2 cellular contexts compared by ENCODE assay signal in the genomic region with DNA sequence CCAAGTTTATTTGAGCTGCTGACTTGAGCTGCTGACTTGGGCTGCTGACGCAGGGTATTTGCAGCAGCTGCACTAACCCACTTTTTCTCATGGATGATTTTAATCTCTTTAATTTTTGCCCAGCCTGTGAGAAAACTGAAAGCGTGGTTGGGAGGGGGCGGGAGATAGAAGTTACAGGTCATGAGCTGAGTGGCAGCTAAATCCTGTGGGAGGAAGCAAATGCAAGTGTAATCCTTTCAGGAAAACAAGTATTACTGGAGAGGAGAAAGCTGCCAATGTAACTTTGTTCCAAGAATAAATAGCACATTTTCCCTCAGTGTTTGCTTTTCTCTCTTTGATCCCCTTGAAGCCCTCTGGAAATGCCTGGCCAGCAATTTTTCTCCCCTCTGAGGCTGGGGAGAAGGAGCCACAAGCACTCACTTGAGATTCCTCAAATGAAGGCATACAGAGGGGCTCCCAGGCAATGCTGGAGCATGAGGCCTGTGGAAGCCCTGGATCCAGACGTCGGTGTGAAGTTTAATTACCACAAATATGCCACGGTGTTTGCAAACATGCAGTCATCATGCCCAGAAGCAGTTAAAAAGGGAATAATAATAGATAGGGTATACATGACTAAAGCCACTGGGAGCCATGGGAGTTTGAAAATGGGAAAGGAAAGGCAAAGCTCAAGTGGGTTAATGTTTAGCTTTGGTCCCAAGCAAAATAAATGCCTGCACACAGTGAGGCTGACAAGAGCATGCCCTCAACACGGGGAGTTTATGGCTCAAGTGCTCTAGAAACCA.
TF ChIP-seq lines count a peak whose summit lies in the region.

No MANE protein-coding gene starts in this region.

TF ChIP-seq in GM23338, 12 proteins besides CTCF, POLR2A, EP300 and RAD21:
- TF ChIP-seq STAT1 (IDR thresholded peaks at IDR 0.05; ENCODE audit: unreplicated experiment), result no peak
- TF ChIP-seq, protein P1, sequence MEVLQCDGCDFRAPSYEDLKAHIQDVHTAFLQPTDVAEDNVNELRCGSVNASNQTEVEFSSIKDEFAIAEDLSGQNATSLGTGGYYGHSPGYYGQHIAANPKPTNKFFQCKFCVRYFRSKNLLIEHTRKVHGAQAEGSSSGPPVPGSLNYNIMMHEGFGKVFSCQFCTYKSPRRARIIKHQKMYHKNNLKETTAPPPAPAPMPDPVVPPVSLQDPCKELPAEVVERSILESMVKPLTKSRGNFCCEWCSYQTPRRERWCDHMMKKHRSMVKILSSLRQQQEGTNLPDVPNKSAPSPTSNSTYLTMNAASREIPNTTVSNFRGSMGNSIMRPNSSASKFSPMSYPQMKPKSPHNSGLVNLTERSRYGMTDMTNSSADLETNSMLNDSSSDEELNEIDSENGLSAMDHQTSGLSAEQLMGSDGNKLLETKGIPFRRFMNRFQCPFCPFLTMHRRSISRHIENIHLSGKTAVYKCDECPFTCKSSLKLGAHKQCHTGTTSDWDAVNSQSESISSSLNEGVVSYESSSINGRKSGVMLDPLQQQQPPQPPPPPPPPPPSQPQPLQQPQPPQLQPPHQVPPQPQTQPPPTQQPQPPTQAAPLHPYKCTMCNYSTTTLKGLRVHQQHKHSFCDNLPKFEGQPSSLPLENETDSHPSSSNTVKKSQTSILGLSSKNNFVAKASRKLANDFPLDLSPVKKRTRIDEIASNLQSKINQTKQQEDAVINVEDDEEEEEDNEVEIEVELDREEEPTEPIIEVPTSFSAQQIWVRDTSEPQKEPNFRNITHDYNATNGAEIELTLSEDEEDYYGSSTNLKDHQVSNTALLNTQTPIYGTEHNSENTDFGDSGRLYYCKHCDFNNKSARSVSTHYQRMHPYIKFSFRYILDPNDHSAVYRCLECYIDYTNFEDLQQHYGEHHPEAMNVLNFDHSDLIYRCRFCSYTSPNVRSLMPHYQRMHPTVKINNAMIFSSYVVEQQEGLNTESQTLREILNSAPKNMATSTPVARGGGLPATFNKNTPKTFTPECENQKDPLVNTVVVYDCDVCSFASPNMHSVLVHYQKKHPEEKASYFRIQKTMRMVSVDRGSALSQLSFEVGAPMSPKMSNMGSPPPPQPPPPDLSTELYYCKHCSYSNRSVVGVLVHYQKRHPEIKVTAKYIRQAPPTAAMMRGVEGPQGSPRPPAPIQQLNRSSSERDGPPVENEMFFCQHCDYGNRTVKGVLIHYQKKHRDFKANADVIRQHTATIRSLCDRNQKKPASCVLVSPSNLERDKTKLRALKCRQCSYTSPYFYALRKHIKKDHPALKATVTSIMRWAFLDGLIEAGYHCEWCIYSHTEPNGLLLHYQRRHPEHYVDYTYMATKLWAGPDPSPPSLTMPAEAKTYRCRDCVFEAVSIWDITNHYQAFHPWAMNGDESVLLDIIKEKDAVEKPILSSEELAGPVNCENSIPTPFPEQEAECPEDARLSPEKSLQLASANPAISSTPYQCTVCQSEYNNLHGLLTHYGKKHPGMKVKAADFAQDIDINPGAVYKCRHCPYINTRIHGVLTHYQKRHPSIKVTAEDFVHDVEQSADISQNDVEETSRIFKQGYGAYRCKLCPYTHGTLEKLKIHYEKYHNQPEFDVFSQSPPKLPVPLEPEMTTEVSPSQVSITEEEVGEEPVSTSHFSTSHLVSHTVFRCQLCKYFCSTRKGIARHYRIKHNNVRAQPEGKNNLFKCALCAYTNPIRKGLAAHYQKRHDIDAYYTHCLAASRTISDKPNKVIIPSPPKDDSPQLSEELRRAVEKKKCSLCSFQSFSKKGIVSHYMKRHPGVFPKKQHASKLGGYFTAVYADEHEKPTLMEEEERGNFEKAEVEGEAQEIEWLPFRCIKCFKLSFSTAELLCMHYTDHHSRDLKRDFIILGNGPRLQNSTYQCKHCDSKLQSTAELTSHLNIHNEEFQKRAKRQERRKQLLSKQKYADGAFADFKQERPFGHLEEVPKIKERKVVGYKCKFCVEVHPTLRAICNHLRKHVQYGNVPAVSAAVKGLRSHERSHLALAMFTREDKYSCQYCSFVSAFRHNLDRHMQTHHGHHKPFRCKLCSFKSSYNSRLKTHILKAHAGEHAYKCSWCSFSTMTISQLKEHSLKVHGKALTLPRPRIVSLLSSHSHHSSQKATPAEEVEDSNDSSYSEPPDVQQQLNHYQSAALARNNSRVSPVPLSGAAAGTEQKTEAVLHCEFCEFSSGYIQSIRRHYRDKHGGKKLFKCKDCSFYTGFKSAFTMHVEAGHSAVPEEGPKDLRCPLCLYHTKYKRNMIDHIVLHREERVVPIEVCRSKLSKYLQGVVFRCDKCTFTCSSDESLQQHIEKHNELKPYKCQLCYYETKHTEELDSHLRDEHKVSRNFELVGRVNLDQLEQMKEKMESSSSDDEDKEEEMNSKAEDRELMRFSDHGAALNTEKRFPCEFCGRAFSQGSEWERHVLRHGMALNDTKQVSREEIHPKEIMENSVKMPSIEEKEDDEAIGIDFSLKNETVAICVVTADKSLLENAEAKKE (CRISPR knock-in tag; IDR thresholded peaks at IDR 0.05), result no peak
- TF ChIP-seq, protein P2, sequence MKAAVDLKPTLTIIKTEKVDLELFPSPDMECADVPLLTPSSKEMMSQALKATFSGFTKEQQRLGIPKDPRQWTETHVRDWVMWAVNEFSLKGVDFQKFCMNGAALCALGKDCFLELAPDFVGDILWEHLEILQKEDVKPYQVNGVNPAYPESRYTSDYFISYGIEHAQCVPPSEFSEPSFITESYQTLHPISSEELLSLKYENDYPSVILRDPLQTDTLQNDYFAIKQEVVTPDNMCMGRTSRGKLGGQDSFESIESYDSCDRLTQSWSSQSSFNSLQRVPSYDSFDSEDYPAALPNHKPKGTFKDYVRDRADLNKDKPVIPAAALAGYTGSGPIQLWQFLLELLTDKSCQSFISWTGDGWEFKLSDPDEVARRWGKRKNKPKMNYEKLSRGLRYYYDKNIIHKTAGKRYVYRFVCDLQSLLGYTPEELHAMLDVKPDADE (IDR thresholded peaks at IDR 0.05), result no peak
- no peak for TF ChIP-seq NANOG (IDR thresholded peaks at IDR 0.05; ENCODE audit: borderline replicate concordance)
- no peak for TF ChIP-seq JUNB (IDR thresholded peaks at IDR 0.05; ENCODE audit: unreplicated experiment)
- no peak for TF ChIP-seq EZH2 (IDR thresholded peaks at IDR 0.05; ENCODE audit: low read depth, unreplicated experiment)
- TF ChIP-seq CREB1 (CRISPR knock-in tag; IDR thresholded peaks at IDR 0.05; ENCODE audit: low read depth), result no peak
- TF ChIP-seq ZNF331 (CRISPR knock-in tag; IDR thresholded peaks at IDR 0.05; ENCODE audit: low read depth), result no peak
- no peak for TF ChIP-seq POLR2AphosphoS5 (IDR thresholded peaks at IDR 0.05; ENCODE audit: low read depth)

TF ChIP-seq in WTC11, 78 proteins besides CTCF, POLR2A, EP300 and RAD21:
- TF ChIP-seq ETV6 (CRISPR knock-in tag; IDR thresholded peaks at IDR 0.05), result no peak
- TF ChIP-seq, protein P3, sequence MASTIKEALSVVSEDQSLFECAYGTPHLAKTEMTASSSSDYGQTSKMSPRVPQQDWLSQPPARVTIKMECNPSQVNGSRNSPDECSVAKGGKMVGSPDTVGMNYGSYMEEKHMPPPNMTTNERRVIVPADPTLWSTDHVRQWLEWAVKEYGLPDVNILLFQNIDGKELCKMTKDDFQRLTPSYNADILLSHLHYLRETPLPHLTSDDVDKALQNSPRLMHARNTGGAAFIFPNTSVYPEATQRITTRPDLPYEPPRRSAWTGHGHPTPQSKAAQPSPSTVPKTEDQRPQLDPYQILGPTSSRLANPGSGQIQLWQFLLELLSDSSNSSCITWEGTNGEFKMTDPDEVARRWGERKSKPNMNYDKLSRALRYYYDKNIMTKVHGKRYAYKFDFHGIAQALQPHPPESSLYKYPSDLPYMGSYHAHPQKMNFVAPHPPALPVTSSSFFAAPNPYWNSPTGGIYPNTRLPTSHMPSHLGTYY (CRISPR knock-in tag; IDR thresholded peaks at IDR 0.05), result no peak
- TF ChIP-seq ATF1 (CRISPR knock-in tag; IDR thresholded peaks at IDR 0.05), result no peak
- TF ChIP-seq JUN (CRISPR knock-in tag; IDR thresholded peaks at IDR 0.05), result no peak
- TF ChIP-seq GABPB1 (CRISPR knock-in tag; IDR thresholded peaks at IDR 0.05), result peak; percentile 60
- no peak for TF ChIP-seq NFATC4 (CRISPR knock-in tag; IDR thresholded peaks at IDR 0.05)
- TF ChIP-seq, protein P4, sequence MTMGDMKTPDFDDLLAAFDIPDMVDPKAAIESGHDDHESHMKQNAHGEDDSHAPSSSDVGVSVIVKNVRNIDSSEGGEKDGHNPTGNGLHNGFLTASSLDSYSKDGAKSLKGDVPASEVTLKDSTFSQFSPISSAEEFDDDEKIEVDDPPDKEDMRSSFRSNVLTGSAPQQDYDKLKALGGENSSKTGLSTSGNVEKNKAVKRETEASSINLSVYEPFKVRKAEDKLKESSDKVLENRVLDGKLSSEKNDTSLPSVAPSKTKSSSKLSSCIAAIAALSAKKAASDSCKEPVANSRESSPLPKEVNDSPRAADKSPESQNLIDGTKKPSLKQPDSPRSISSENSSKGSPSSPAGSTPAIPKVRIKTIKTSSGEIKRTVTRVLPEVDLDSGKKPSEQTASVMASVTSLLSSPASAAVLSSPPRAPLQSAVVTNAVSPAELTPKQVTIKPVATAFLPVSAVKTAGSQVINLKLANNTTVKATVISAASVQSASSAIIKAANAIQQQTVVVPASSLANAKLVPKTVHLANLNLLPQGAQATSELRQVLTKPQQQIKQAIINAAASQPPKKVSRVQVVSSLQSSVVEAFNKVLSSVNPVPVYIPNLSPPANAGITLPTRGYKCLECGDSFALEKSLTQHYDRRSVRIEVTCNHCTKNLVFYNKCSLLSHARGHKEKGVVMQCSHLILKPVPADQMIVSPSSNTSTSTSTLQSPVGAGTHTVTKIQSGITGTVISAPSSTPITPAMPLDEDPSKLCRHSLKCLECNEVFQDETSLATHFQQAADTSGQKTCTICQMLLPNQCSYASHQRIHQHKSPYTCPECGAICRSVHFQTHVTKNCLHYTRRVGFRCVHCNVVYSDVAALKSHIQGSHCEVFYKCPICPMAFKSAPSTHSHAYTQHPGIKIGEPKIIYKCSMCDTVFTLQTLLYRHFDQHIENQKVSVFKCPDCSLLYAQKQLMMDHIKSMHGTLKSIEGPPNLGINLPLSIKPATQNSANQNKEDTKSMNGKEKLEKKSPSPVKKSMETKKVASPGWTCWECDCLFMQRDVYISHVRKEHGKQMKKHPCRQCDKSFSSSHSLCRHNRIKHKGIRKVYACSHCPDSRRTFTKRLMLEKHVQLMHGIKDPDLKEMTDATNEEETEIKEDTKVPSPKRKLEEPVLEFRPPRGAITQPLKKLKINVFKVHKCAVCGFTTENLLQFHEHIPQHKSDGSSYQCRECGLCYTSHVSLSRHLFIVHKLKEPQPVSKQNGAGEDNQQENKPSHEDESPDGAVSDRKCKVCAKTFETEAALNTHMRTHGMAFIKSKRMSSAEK (CRISPR knock-in tag; IDR thresholded peaks at IDR 0.05; ENCODE audit: borderline replicate concordance), result no peak
- TF ChIP-seq TCF7 (CRISPR knock-in tag; IDR thresholded peaks at IDR 0.05; ENCODE audit: low read depth), result no peak
